In the genomic region with DNA sequence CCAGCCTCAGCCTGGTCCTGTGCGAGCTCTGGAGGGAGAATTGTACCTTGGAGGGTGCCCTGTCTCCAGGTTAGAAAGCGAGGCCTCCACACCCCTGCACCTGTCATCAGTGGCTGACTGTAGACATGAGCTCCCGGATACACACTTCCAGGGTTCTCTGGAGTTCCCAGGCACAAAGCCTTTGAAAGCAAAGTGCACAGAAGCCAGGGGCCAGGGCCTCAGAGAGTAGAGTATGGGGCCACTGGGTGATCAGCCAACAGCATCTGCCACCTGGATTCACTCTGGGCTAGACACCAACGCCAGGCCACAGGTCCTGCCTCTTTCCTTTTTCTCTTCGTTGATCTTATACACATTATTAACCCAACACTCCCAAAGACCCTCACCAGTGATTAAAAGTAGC, we compare ENCODE assay signal across 21 cellular contexts.
A peak's percentile ranks its signal among the peaks of the same experiment; 100 is the strongest.
DNase-seq lines count a peak whose midpoint lies in the region; ATAC-seq and TF ChIP-seq lines count a peak whose summit lies in the region.
"Had no signal": no experiment of that assay in that cellular context is flagged by ENCODE, and none has a peak within 500 bp of the region (broad histone marks: within the 10 kb centered on the region; RNA-seq: fewer than 3 reads in every experiment).

No MANE protein-coding gene starts in this region.

- no peaks in the 10 kb centered on the region for H3K36me3 ChIP-seq in DND-41 (ENCODE audit: insufficient read depth, low read length)
- H3K36me3 ChIP-seq: BE2C; BLaER1 treated with 17β-estradiol and CSF1 and Interleukin-3, amounts not matched to agents 10 nM and 100 nM; HAP-1 had no signal

- H3K79me2 ChIP-seq in DND-41 (ENCODE audit: insufficient read depth, low read length) = no peaks in the 10 kb centered on the region

- ATAC-seq in DND-41 (ENCODE audit: insufficient read depth, low read depth) (no peak), GM18519 (IDR thresholded peaks at IDR 0.05; ENCODE audit: low FRiP score, unreplicated experiment) (no peak)
- ATAC-seq: A549 had no signal

- no peak overlapping the region for H3K4me3 Mint-ChIP-seq in type B pancreatic cell
- H3K4me3 Mint-ChIP-seq: CD14-positive monocyte; CD4-positive, alpha-beta T cell; CD8-positive, alpha-beta memory T cell; HFFc6 had no signal

- H3K4me3 ChIP-seq in DND-41 (ENCODE audit: low read depth in 1 of 2, low read length in 2 of 2) = no peak overlapping the region
- H3K4me3 ChIP-seq: A549; BLaER1 treated with 17β-estradiol and CSF1 and Interleukin-3, amounts not matched to agents 10 nM and 100 nM; HAP-1 had no signal

- TF ChIP-seq CTCF in DND-41 (IDR thresholded peaks at IDR 0.05; ENCODE audit: borderline replicate concordance, extremely low read depth, low read length, poor library complexity, severe bottlenecking) (no peak), type B pancreatic cell (conservative IDR thresholded peaks at IDR 0.05) (no peak)

- peaks cover 15% of the 10 kb centered on the region for H3K4me1 ChIP-seq in DND-41 (ENCODE audit: insufficient read depth, low read length)
- H3K4me1 ChIP-seq: A549, BE2C, HAP-1 had no signal

- H3K36me3 Mint-ChIP-seq in type B pancreatic cell = no peaks in the 10 kb centered on the region
- H3K36me3 Mint-ChIP-seq: CD14-positive monocyte; CD8-positive, alpha-beta memory T cell had no signal

- H3K9me3 Mint-ChIP-seq in type B pancreatic cell = peaks cover 4% of the 10 kb centered on the region
- H3K9me3 Mint-ChIP-seq: CD4-positive, alpha-beta T cell had no signal

- H2AFZ ChIP-seq in DND-41 (ENCODE audit: low read depth, low read length) = no peak overlapping the region

- no peak overlapping the region for H3K9ac ChIP-seq in DND-41 (ENCODE audit: low read depth, low read length)
- H3K9ac ChIP-seq: BLaER1 treated with 17β-estradiol and CSF1 and Interleukin-3, amounts not matched to agents 10 nM and 100 nM had no signal

- DNase-seq in DND-41 (peak; percentile 2), type B pancreatic cell (ENCODE audit: extremely low spot score, unreplicated experiment) (peak; percentile 29), germinal center (ENCODE audit: low spot score) (no peak), NCI-H446 (lab: John Stamatoyannopoulos, UW) (no peak)
- DNase-seq in activated CD8-positive, alpha-beta memory T cell treated with anti-CD3 and anti-CD28 coated beads, Interleukin-2, amount 50 U/mL, for 48 hours = peak; percentile 43
- DNase-seq: 8988T; ACHN; AML-193; BE2C; CD4-positive, alpha-beta T cell; CD8-positive, alpha-beta memory T cell; DMS 273 treated with DMSO at 0.1 percent for 48 hours; DMS79; GF-D8; GOT3; HFFc6 had no signal

- H3K4me1 Mint-ChIP-seq in type B pancreatic cell (ENCODE audit: unreplicated experiment) = no peaks in the 10 kb centered on the region
- H3K4me1 Mint-ChIP-seq: CD14-positive monocyte; CD8-positive, alpha-beta memory T cell had no signal

- no peaks in the 10 kb centered on the region for H3K27me3 ChIP-seq in DND-41 (ENCODE audit: insufficient read depth, low read length, poor library complexity)
- H3K27me3 ChIP-seq: BE2C; BLaER1 treated with 17β-estradiol and CSF1 and Interleukin-3, amounts not matched to agents 10 nM and 100 nM had no signal

- H3K9me3 ChIP-seq in DND-41 (ENCODE audit: insufficient read depth, low read length, severe bottlenecking) = peaks cover 5% of the 10 kb centered on the region
- H3K9me3 ChIP-seq: BE2C, HAP-1 had no signal

- peaks cover 5% of the 10 kb centered on the region for H3K27me3 Mint-ChIP-seq in type B pancreatic cell
- H3K27me3 Mint-ChIP-seq: CD4-positive, alpha-beta T cell had no signal

- H3K4me2 ChIP-seq in DND-41 (ENCODE audit: insufficient read depth, low read length) = no peak overlapping the region
- H3K4me2 ChIP-seq: A549; BLaER1 treated with 17β-estradiol and CSF1 and Interleukin-3, amounts not matched to agents 10 nM and 100 nM had no signal

- no peak overlapping the region for H3K27ac Mint-ChIP-seq in type B pancreatic cell
- H3K27ac Mint-ChIP-seq: CD14-positive monocyte; CD4-positive, alpha-beta T cell; HFFc6 had no signal

- H4K20me1 ChIP-seq in DND-41 (ENCODE audit: insufficient read depth, low read length) = no peaks in the 10 kb centered on the region
- H4K20me1 ChIP-seq: BLaER1 treated with 17β-estradiol and CSF1 and Interleukin-3, amounts not matched to agents 10 nM and 100 nM had no signal

- 0 out of 2 replicates have a peak overlapping the region, but pooled peaks have one; percentile 4 for H3K27ac ChIP-seq in DND-41 (ENCODE audit: low read length)
- H3K27ac ChIP-seq: A549; BLaER1 treated with 17β-estradiol and CSF1 and Interleukin-3, amounts not matched to agents 10 nM and 100 nM had no signal

Comparison
In these comparisons a context has a peak if more than half of its experiments do, and no peak if none do; other contexts are left out.
1. DNase-seq: peak in DND-41 (single experiment), activated CD8-positive, alpha-beta memory T cell treated with anti-CD3 and anti-CD28 coated beads, Interleukin-2, amount 50 U/mL, for 48 hours (single experiment) and type B pancreatic cell (single experiment); none in germinal center (single experiment) and NCI-H446 (0 of 2).